ENCODE assay signal across 24 cellular contexts in the genomic region with DNA sequence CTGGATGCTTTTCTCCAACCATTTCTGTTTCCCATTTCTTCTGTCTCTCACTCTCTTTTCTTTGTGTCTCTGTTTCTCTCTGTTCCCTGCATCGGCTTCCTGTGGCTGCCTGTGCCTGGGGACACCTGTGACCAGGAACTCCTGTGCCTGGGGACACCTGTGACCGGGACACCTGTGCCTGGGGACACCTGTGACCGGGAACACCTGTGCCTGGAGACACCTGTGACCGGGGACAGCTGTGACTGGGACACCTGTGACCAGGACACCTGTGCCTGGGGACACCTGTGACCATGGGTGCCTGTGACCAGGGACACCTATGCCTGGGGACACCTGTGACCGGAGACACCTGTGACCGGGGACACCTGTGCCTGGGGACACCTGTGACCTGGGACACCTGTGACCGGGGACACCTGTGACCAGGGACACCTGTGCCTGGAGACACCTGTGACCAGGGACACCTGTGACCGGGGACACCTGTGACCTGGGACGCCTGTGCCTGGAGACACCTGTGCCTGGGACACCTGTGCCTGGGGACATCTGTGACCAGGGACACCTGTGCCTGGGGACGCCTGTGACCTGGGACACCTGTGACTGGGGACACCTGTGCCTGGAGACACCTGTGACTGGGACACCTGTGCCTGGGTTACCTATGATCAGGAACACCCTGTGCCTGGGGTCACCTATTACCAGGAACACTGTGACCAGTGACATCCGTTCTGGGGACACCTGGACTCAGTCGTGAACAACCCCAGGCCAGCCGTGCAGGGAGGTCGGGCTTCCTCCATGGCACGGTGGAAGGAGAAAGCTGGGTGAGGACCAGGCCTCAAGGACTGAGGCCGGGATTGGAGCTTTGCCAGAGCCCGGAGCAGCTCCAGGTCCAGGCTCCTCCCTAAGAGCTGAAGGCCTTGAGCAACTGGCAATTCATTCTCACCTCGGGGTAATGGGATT. TPM values are rescaled to one million over a fixed set of nuclear protein-coding genes. Genes with fewer than 3 reads are reported as not detected.
A peak's percentile ranks its signal among the peaks of the same experiment; 100 is the strongest.
DNase-seq lines count a peak whose midpoint lies in the region; FAIRE-seq and TF ChIP-seq lines count a peak whose summit lies in the region.
"Had no signal": no experiment of that assay in that cellular context is flagged by ENCODE, and none has a peak within 500 bp of the region (broad histone marks: within the 10 kb centered on the region; RNA-seq: fewer than 3 reads in every experiment).

No MANE protein-coding gene starts in this region.

- no peak for DNase-seq in activated naive CD4-positive, alpha-beta T cell treated with anti-CD3 and anti-CD28 coated beads, Interleukin-2, amount 10 ng/mL, durations not matched to agents 7 days and 5 days
- DNase-seq in NCI-H82 treated with DMSO at 0.1 percent for 48 hours (lab: John Stamatoyannopoulos, UW; ENCODE audit: unreplicated experiment) (peak; percentile 89), endothelial cell (ENCODE audit: low spot score) (no peak), small intestine (peak; percentile 49), GM19239 (ENCODE audit: insufficient read length, low spot score) (no peak), HTR-8/SVneo (ENCODE audit: insufficient read length, low spot score) (no peak)
- no peak for DNase-seq in activated CD4-positive, alpha-beta T cell treated with anti-CD3 and anti-CD28 coated beads, Interleukin-2, amount 10 ng/mL, durations not matched to agents 24 days and 14 days
- DNase-seq: ACHN; activated CD4-positive, alpha-beta T cell treated with anti-CD3 and anti-CD28 coated beads, Interleukin-2, amount 50 U/mL, for 4 hours; activated effector memory CD4-positive, alpha-beta T cell treated with anti-CD3 and anti-CD28 coated beads, Interleukin-2, amount 50 U/mL, for 16 hours; CD8-positive, alpha-beta T cell; foreskin keratinocyte; H9; hippocampal formation; NCI-H1436 treated with DMSO at 0.1 percent for 48 hours; NCI-H526; PC-9; stimulated activated naive B cell treated with anti-CD40 and anti-IgM and Interleukin-4, amounts not matched to agents 10 μg/mL and 1 μg/mL and 100 μg/mL, for 72 hours had no signal

- no peaks in the 10 kb centered on the region for H3K36me3 ChIP-seq in small intestine (ENCODE audit: control insufficient read depth in 2 of 2, insufficient read depth in 2 of 2, low read length in 2 of 2)
- H3K36me3 ChIP-seq: SJSA1, thyroid gland had no signal

- FAIRE-seq in small intestine (lab: Jason Lieb, UNC) (no peak), GM19239 (lab: Jason Lieb, UNC) (no peak), HTR-8/SVneo (lab: Jason Lieb, UNC) (no peak)
- FAIRE-seq: islet of Langerhans had no signal

- WGBS in small intestine, 3 donors, result 57 to 70% (median 65%) methylated on average over 18 of the region's 18 CpGs

- no peak overlapping the region for H3K4me3 Mint-ChIP-seq in activated naive CD4-positive, alpha-beta T cell treated with anti-CD3 and anti-CD28 coated beads, Interleukin-2, amount 50 U/mL, for 24 hours
- H3K4me3 Mint-ChIP-seq in activated naive CD4-positive, alpha-beta T cell treated with anti-CD3 and anti-CD28 coated beads, Interleukin-2, amount 10 ng/mL, durations not matched to agents 7 days and 5 days, result no peak overlapping the region
- H3K4me3 Mint-ChIP-seq in endothelial cell (ENCODE audit: unreplicated experiment), result no peak overlapping the region
- no peak overlapping the region for H3K4me3 Mint-ChIP-seq in activated CD4-positive, alpha-beta T cell treated with anti-CD3 and anti-CD28 coated beads, Interleukin-2, amount 10 ng/mL, durations not matched to agents 24 days and 14 days
- H3K4me3 Mint-ChIP-seq: CD8-positive, alpha-beta T cell; H9; stimulated activated naive B cell treated with anti-CD40 and anti-IgM and Interleukin-4, amounts not matched to agents 10 μg/mL and 1 μg/mL and 100 μg/mL, for 72 hours; T-helper 1 cell treated with Interleukin-12 subunit alpha and Interleukin-12 subunit beta and Interleukin-4 antibody, amounts not matched to agents 30 μg/mL and 1 μg/mL, for 36 hours had no signal

- H3K9me3 Mint-ChIP-seq in activated naive CD4-positive, alpha-beta T cell treated with anti-CD3 and anti-CD28 coated beads, Interleukin-2, amount 50 U/mL, for 24 hours, result no peaks in the 10 kb centered on the region
- H3K9me3 Mint-ChIP-seq in activated naive CD4-positive, alpha-beta T cell treated with anti-CD3 and anti-CD28 coated beads, Interleukin-2, amount 10 ng/mL, durations not matched to agents 7 days and 5 days, result peaks cover 3% of the 10 kb centered on the region
- no peaks in the 10 kb centered on the region for H3K9me3 Mint-ChIP-seq in endothelial cell (ENCODE audit: unreplicated experiment)
- peaks cover 4% of the 10 kb centered on the region for H3K9me3 Mint-ChIP-seq in activated CD4-positive, alpha-beta T cell treated with anti-CD3 and anti-CD28 coated beads, Interleukin-2, amount 10 ng/mL, durations not matched to agents 24 days and 14 days
- H3K9me3 Mint-ChIP-seq: CD8-positive, alpha-beta T cell; H9; stimulated activated naive B cell treated with anti-CD40 and anti-IgM and Interleukin-4, amounts not matched to agents 10 μg/mL and 1 μg/mL and 100 μg/mL, for 72 hours had no signal

- no peaks in the 10 kb centered on the region for H3K27me3 Mint-ChIP-seq in activated naive CD4-positive, alpha-beta T cell treated with anti-CD3 and anti-CD28 coated beads, Interleukin-2, amount 50 U/mL, for 24 hours
- H3K27me3 Mint-ChIP-seq in activated naive CD4-positive, alpha-beta T cell treated with anti-CD3 and anti-CD28 coated beads, Interleukin-2, amount 10 ng/mL, durations not matched to agents 7 days and 5 days, result peaks cover 38% of the 10 kb centered on the region
- peaks cover 8% of the 10 kb centered on the region for H3K27me3 Mint-ChIP-seq in endothelial cell (ENCODE audit: unreplicated experiment)
- H3K27me3 Mint-ChIP-seq in activated CD4-positive, alpha-beta T cell treated with anti-CD3 and anti-CD28 coated beads, Interleukin-2, amount 10 ng/mL, durations not matched to agents 24 days and 14 days, result peaks cover 17% of the 10 kb centered on the region
- H3K27me3 Mint-ChIP-seq: stimulated activated naive B cell treated with anti-CD40 and anti-IgM and Interleukin-4, amounts not matched to agents 10 μg/mL and 1 μg/mL and 100 μg/mL, for 72 hours had no signal

- H3K4me3 ChIP-seq in small intestine (ENCODE audit: low read depth in 1 of 2, low read length in 2 of 2), result no peak overlapping the region
- H3K4me3 ChIP-seq: PC-9, SJSA1, thyroid gland had no signal

- no peak overlapping the region for H3K27ac ChIP-seq in small intestine (ENCODE audit: low read depth in 1 of 2, low read length in 1 of 2)
- H3K27ac ChIP-seq: foreskin keratinocyte, PC-9, SJSA1, thyroid gland, VCaP had no signal

- H3K27me3 ChIP-seq in small intestine (ENCODE audit: control insufficient read depth in 2 of 2, insufficient read depth in 2 of 2, low read length in 2 of 2), result no peaks in the 10 kb centered on the region
- H3K27me3 ChIP-seq: foreskin keratinocyte, SJSA1, thyroid gland had no signal

- H3K27ac Mint-ChIP-seq in activated naive CD4-positive, alpha-beta T cell treated with anti-CD3 and anti-CD28 coated beads, Interleukin-2, amount 50 U/mL, for 24 hours, result peak overlapping the region; percentile 69
- no peak overlapping the region for H3K27ac Mint-ChIP-seq in activated naive CD4-positive, alpha-beta T cell treated with anti-CD3 and anti-CD28 coated beads, Interleukin-2, amount 10 ng/mL, durations not matched to agents 7 days and 5 days
- peak overlapping the region; percentile 44 for H3K27ac Mint-ChIP-seq in endothelial cell (ENCODE audit: unreplicated experiment)
- H3K27ac Mint-ChIP-seq in activated CD4-positive, alpha-beta T cell treated with anti-CD3 and anti-CD28 coated beads, Interleukin-2, amount 10 ng/mL, durations not matched to agents 24 days and 14 days, result no peak overlapping the region
- H3K27ac Mint-ChIP-seq: CD8-positive, alpha-beta T cell; H9; stimulated activated naive B cell treated with anti-CD40 and anti-IgM and Interleukin-4, amounts not matched to agents 10 μg/mL and 1 μg/mL and 100 μg/mL, for 72 hours; T-helper 1 cell treated with Interleukin-12 subunit alpha and Interleukin-12 subunit beta and Interleukin-4 antibody, amounts not matched to agents 30 μg/mL and 1 μg/mL, for 36 hours had no signal

- H3K4me1 Mint-ChIP-seq in activated naive CD4-positive, alpha-beta T cell treated with anti-CD3 and anti-CD28 coated beads, Interleukin-2, amount 50 U/mL, for 24 hours, result peaks cover 38% of the 10 kb centered on the region
- H3K4me1 Mint-ChIP-seq in activated naive CD4-positive, alpha-beta T cell treated with anti-CD3 and anti-CD28 coated beads, Interleukin-2, amount 10 ng/mL, durations not matched to agents 7 days and 5 days, result peaks cover 35% of the 10 kb centered on the region
- peaks cover 4% of the 10 kb centered on the region for H3K4me1 Mint-ChIP-seq in endothelial cell (ENCODE audit: unreplicated experiment)
- H3K4me1 Mint-ChIP-seq in activated CD4-positive, alpha-beta T cell treated with anti-CD3 and anti-CD28 coated beads, Interleukin-2, amount 10 ng/mL, durations not matched to agents 24 days and 14 days, result peaks cover 17% of the 10 kb centered on the region

- CTCF ChIA-PET in activated naive CD4-positive, alpha-beta T cell treated with anti-CD3 and anti-CD28 coated beads, Interleukin-2, amount 10 ng/mL, durations not matched to agents 7 days and 5 days (lab: Charles Lee), result no interaction called here

- no peaks in the 10 kb centered on the region for H3K9me3 ChIP-seq in small intestine (ENCODE audit: control insufficient read depth, low read depth)
- H3K9me3 ChIP-seq: SJSA1, thyroid gland had no signal

- H3K36me3 Mint-ChIP-seq in activated naive CD4-positive, alpha-beta T cell treated with anti-CD3 and anti-CD28 coated beads, Interleukin-2, amount 50 U/mL, for 24 hours, result no peaks in the 10 kb centered on the region
- H3K36me3 Mint-ChIP-seq in activated naive CD4-positive, alpha-beta T cell treated with anti-CD3 and anti-CD28 coated beads, Interleukin-2, amount 10 ng/mL, durations not matched to agents 7 days and 5 days, result no peaks in the 10 kb centered on the region
- H3K36me3 Mint-ChIP-seq in endothelial cell (ENCODE audit: low read depth, unreplicated experiment), result peaks cover 4% of the 10 kb centered on the region
- H3K36me3 Mint-ChIP-seq in activated CD4-positive, alpha-beta T cell treated with anti-CD3 and anti-CD28 coated beads, Interleukin-2, amount 10 ng/mL, durations not matched to agents 24 days and 14 days (ENCODE audit: low read depth), result no peaks in the 10 kb centered on the region
- H3K36me3 Mint-ChIP-seq: CD8-positive, alpha-beta T cell; stimulated activated naive B cell treated with anti-CD40 and anti-IgM and Interleukin-4, amounts not matched to agents 10 μg/mL and 1 μg/mL and 100 μg/mL, for 72 hours had no signal

- no peaks in the 10 kb centered on the region for H3K4me1 ChIP-seq in small intestine (ENCODE audit: control insufficient read depth in 2 of 2, insufficient read depth in 1 of 2, low read depth in 1 of 2, low read length in 1 of 2)
- H3K4me1 ChIP-seq: foreskin keratinocyte, SJSA1, thyroid gland had no signal

- intact Hi-C loops in activated CD4-positive, alpha-beta T cell treated with anti-CD3 and anti-CD28 coated beads, Interleukin-2, amount 10 ng/mL, durations not matched to agents 24 days and 14 days (cut with micrococcal nuclease), result no loop called here

- no peak for TF ChIP-seq CTCF in endothelial cell (IDR thresholded peaks at IDR 0.05; ENCODE audit: unreplicated experiment)

RNA-seq across cellular contexts. Expression of gene FBRSL1, which starts 23.4 kb away (rescaled TPM):
- 38.4 TPM for total RNA-seq in endothelial cell (ENCODE audit: unreplicated experiment)
- 10 to 100 TPM; 24.3 to 37.6 (median 27.5) TPM for polyA plus RNA-seq in small intestine
- 91.3 and 96.1 TPM in 2 replicates for total RNA-seq in activated CD4-positive, alpha-beta T cell treated with anti-CD3 and anti-CD28 coated beads, Interleukin-2, amount 10 ng/mL, durations not matched to agents 24 days and 14 days

Comparison
In these comparisons a context has a peak if more than half of its experiments do, and no peak if none do; other contexts are left out.
1. H3K27ac Mint-ChIP-seq: peak in activated naive CD4-positive, alpha-beta T cell treated with anti-CD3 and anti-CD28 coated beads, Interleukin-2, amount 50 U/mL, for 24 hours (single experiment) and endothelial cell (single experiment); none in activated naive CD4-positive, alpha-beta T cell treated with anti-CD3 and anti-CD28 coated beads, Interleukin-2, amount 10 ng/mL, durations not matched to agents 7 days and 5 days (single experiment) and activated CD4-positive, alpha-beta T cell treated with anti-CD3 and anti-CD28 coated beads, Interleukin-2, amount 10 ng/mL, durations not matched to agents 24 days and 14 days (single experiment).
2. DNase-seq: peak in NCI-H82 treated with DMSO at 0.1 percent for 48 hours (single experiment) and small intestine (single experiment); none in activated naive CD4-positive, alpha-beta T cell treated with anti-CD3 and anti-CD28 coated beads, Interleukin-2, amount 10 ng/mL, durations not matched to agents 7 days and 5 days (single experiment), endothelial cell (single experiment), GM19239 (single experiment), HTR-8/SVneo (single experiment) and activated CD4-positive, alpha-beta T cell treated with anti-CD3 and anti-CD28 coated beads, Interleukin-2, amount 10 ng/mL, durations not matched to agents 24 days and 14 days (single experiment).